21 cellular contexts compared by ENCODE assay signal in genomic region chr2:74856599-74856998, GRCh38.
"Had no signal": no experiment of that assay in that cellular context is flagged by ENCODE, and none has a peak within 500 bp of the region (broad histone marks: within the 10 kb centered on the region; RNA-seq: fewer than 3 reads in every experiment).

No MANE protein-coding gene starts in this region.

- DNase-seq: activated B cell treated with CpG ODN at 0.5 μM for 24 hours; activated CD4-positive, alpha-beta memory T cell treated with anti-CD3 and anti-CD28 coated beads for 36 hours; activated CD4-positive, alpha-beta T cell treated with anti-CD3 and anti-CD28 coated beads for 4 hours; activated gamma-delta T cell treated with Interleukin-2 at 50 U/mL for 16 hours; activated T-cell treated with anti-CD3 and anti-CD28 coated beads for 4 hours; effector memory CD8-positive, alpha-beta T cell; foreskin fibroblast; glutamatergic neuron; kidney glomerular epithelial cell; left ventricle myocardium superior; mesenchymal stem cell; naive thymus-derived CD4-positive, alpha-beta T cell; stimulated activated naive B cell treated with anti-CD40 and anti-IgM and Interleukin-4, amounts not matched to agents 10 μg/mL and 1 μg/mL and 100 μg/mL, for 72 hours; tibial artery had no signal

- H3K9me3 ChIP-seq: mucosa of descending colon, ovary, tibial artery had no signal

- ATAC-seq: effector memory CD8-positive, alpha-beta T cell; naive thymus-derived CD4-positive, alpha-beta T cell; sciatic nerve; stimulated activated naive B cell treated with anti-CD40 and anti-IgM and Interleukin-4, amounts not matched to agents 10 μg/mL and 1 μg/mL and 100 μg/mL, for 72 hours had no signal

- H3K27ac ChIP-seq: epithelial cell of prostate, ovary, tibial artery had no signal

- H3K27ac Mint-ChIP-seq: activated B cell treated with CpG ODN at 0.5 μM for 24 hours; activated CD4-positive, alpha-beta memory T cell treated with anti-CD3 and anti-CD28 coated beads for 36 hours; activated naive CD8-positive, alpha-beta T cell; activated T-helper 1 cell treated with anti-CD3 and anti-CD28 coated beads, Interleukin-12 subunit alpha, Interleukin-12 subunit beta, Interleukin-2, Interleukin-4 antibody, amounts not matched to agents 30 ng/mL and 10 ng/mL and 1 ng/mL, durations not matched to agents 14 hours and 24 hours and 36 hours; effector memory CD8-positive, alpha-beta T cell; stimulated activated naive B cell treated with anti-CD40 and anti-IgM and Interleukin-4, amounts not matched to agents 10 μg/mL and 1 μg/mL and 100 μg/mL, for 72 hours had no signal

- H3K27me3 Mint-ChIP-seq: activated B cell treated with CpG ODN at 0.5 μM for 24 hours; activated CD4-positive, alpha-beta memory T cell treated with anti-CD3 and anti-CD28 coated beads for 36 hours; activated naive CD8-positive, alpha-beta T cell; effector memory CD8-positive, alpha-beta T cell; naive thymus-derived CD4-positive, alpha-beta T cell; stimulated activated naive B cell treated with anti-CD40 and anti-IgM and Interleukin-4, amounts not matched to agents 10 μg/mL and 1 μg/mL and 100 μg/mL, for 72 hours had no signal

- H3K27me3 ChIP-seq: ovary, tibial artery had no signal

- H3K4me3 Mint-ChIP-seq: activated B cell treated with CpG ODN at 0.5 μM for 24 hours; activated CD4-positive, alpha-beta memory T cell treated with anti-CD3 and anti-CD28 coated beads for 36 hours; activated naive CD8-positive, alpha-beta T cell; activated T-helper 1 cell treated with anti-CD3 and anti-CD28 coated beads, Interleukin-12 subunit alpha, Interleukin-12 subunit beta, Interleukin-2, Interleukin-4 antibody, amounts not matched to agents 30 ng/mL and 10 ng/mL and 1 ng/mL, durations not matched to agents 14 hours and 24 hours and 36 hours; effector memory CD8-positive, alpha-beta T cell; naive thymus-derived CD4-positive, alpha-beta T cell; stimulated activated naive B cell treated with anti-CD40 and anti-IgM and Interleukin-4, amounts not matched to agents 10 μg/mL and 1 μg/mL and 100 μg/mL, for 72 hours had no signal

- H3K36me3 ChIP-seq: ovary had no signal

- H3K9me3 Mint-ChIP-seq: activated B cell treated with CpG ODN at 0.5 μM for 24 hours; activated CD4-positive, alpha-beta memory T cell treated with anti-CD3 and anti-CD28 coated beads for 36 hours; activated T-helper 1 cell treated with anti-CD3 and anti-CD28 coated beads, Interleukin-12 subunit alpha, Interleukin-12 subunit beta, Interleukin-2, Interleukin-4 antibody, amounts not matched to agents 30 ng/mL and 10 ng/mL and 1 ng/mL, durations not matched to agents 14 hours and 24 hours and 36 hours; effector memory CD8-positive, alpha-beta T cell; naive thymus-derived CD4-positive, alpha-beta T cell; stimulated activated naive B cell treated with anti-CD40 and anti-IgM and Interleukin-4, amounts not matched to agents 10 μg/mL and 1 μg/mL and 100 μg/mL, for 72 hours had no signal

- H3K4me3 ChIP-seq: mucosa of descending colon, ovary, smooth muscle cell, tibial artery had no signal
